Comparison of ENCODE assay signal across 11 cellular contexts in the genomic region with DNA sequence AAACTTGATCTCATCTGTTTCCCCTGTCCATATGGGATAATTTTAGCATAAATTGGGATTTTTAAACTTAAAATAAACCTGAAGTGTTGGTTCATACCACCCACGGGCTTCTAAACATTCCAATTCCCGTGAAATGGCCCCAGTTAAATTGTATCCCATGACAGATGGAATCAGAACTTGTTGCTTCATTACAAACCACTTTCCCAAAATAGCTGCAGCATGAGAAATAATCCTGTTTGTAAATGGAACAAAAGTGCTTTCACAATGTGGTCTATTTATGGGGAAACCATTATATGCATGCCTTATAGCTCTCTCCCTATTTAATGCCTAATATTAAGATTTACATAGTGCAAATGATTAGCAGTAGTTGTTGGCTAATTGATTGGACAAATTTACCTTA. TPM values are rescaled to one million over a fixed set of nuclear protein-coding genes. Genes with fewer than 3 reads are reported as not detected.
A peak's percentile ranks its signal among the peaks of the same experiment; 100 is the strongest.
DNase-seq lines count a peak whose midpoint lies in the region; ATAC-seq and FAIRE-seq lines count a peak whose summit lies in the region.
"Had no signal": no experiment of that assay in that cellular context is flagged by ENCODE, and none has a peak within 500 bp of the region (broad histone marks: within the 10 kb centered on the region; RNA-seq: fewer than 3 reads in every experiment).

No MANE protein-coding gene starts in this region.

- no peak for ATAC-seq in HG03469 (IDR thresholded peaks at IDR 0.05; ENCODE audit: unreplicated experiment)

- no peak for FAIRE-seq in urothelium cell line (lab: Jason Lieb, UNC)

- DNase-seq in SKM-1 treated with dmso at 0.1 percent for 144 hours (lab: John Stamatoyannopoulos, UW; ENCODE audit: unreplicated experiment) (peak; percentile 39), SKM-1 (lab: John Stamatoyannopoulos, UW; ENCODE audit: unreplicated experiment) (no peak), NCI-H748 treated with DMSO at 0.1 percent for 48 hours (lab: John Stamatoyannopoulos, UW) (peak; percentile 97), dedifferentiated amniotic fluid mesenchymal stem cell (ENCODE audit: extremely low spot score) (peak; percentile 73), stromal cell of bone marrow (ENCODE audit: low read depth) (peak; percentile 82), dermis blood vessel endothelial cell (no peak), urothelium cell line (ENCODE audit: low spot score) (no peak)
- DNase-seq: NCI-H2171; stimulated activated CD4-positive, alpha-beta T cell treated with anti-CD3 and anti-CD28 coated beads, Interleukin-12 subunit alpha, Interleukin-12 subunit beta, amount 100 ng/mL, for 4 hours; stimulated activated CD8-positive, alpha-beta memory T cell treated with anti-CD3 and anti-CD28 coated beads, Interleukin-4, amount 100 ng/mL, for 48 hours had no signal

RNA-seq across cellular contexts. Expression of gene SCG2, which starts 15.9 kb away (rescaled TPM):
- total RNA-seq in dermis blood vessel endothelial cell: under 0.01 and 0.05 TPM in 2 replicates

Comparison
In these comparisons a context has a peak if more than half of its experiments do, and no peak if none do; other contexts are left out.
1. DNase-seq: peak in SKM-1 treated with dmso at 0.1 percent for 144 hours (single experiment), NCI-H748 treated with DMSO at 0.1 percent for 48 hours (single experiment), dedifferentiated amniotic fluid mesenchymal stem cell (single experiment) and stromal cell of bone marrow (single experiment); none in SKM-1 (single experiment), dermis blood vessel endothelial cell (single experiment) and urothelium cell line (single experiment).